Comparison of ENCODE assay signal across 9 cellular contexts in the genomic region with DNA sequence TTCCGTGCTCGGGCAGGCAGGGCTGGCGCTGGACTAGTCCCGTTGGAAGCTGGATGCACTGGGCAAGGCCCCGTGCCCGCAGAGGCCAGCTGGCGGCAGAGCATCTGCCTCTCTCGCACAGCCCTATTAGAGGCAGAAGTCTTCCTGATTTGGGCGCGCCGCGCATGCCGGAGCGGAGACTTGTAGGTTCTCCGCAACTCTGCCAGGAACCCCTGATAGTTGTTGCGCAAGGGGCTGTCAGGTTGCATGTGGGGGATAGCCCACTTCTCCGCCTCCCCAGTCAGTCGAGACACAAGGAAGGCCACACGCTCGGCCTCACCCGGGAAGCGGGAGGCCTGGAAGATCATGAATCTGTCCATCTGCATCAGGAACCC. TPM values are rescaled to one million over a fixed set of nuclear protein-coding genes. Genes with fewer than 3 reads are reported as not detected.
DNase-seq lines count a peak whose midpoint lies in the region; ATAC-seq and TF ChIP-seq lines count a peak whose summit lies in the region.
"Had no signal": no experiment of that assay in that cellular context is flagged by ENCODE, and none has a peak within 500 bp of the region (broad histone marks: within the 10 kb centered on the region; RNA-seq: fewer than 3 reads in every experiment).

No MANE protein-coding gene starts in this region.

- peaks cover 4% of the 10 kb centered on the region for H3F3A ChIP-seq in neural progenitor cell (ENCODE audit: low read depth)

- H3K4me3 ChIP-seq in colonic mucosa (peak overlapping the region; percentile 87), neural progenitor cell (peak overlapping the region; percentile 80)

- H3K9me3 Mint-ChIP-seq in neural progenitor cell, result peaks cover 25% of the 10 kb centered on the region

- H3K9ac ChIP-seq in colonic mucosa (ENCODE audit: low read depth in 2 of 2, low read length in 2 of 2), result no peak overlapping the region
- H3K9ac ChIP-seq in neural progenitor cell, result no peak overlapping the region

- H3K9me3 ChIP-seq in KOPT-K1 (ENCODE audit: insufficient read depth, low read length, poor library complexity, severe bottlenecking), result peaks cover 22% of the 10 kb centered on the region
- no peaks in the 10 kb centered on the region for H3K9me3 ChIP-seq in colonic mucosa
- H3K9me3 ChIP-seq in neural progenitor cell (ENCODE audit: low read depth), result no peaks in the 10 kb centered on the region
- H3K9me3 ChIP-seq: transverse colon had no signal

- H3K4me3 Mint-ChIP-seq in neural progenitor cell, result peak overlapping the region; percentile 86

- no peaks in the 10 kb centered on the region for H3K27me3 ChIP-seq in colonic mucosa
- no peaks in the 10 kb centered on the region for H3K27me3 ChIP-seq in neural progenitor cell
- H3K27me3 ChIP-seq: transverse colon had no signal

- TF ChIP-seq CTCF in C4-2B (conservative IDR thresholded peaks at IDR 0.05) (no peak), colonic mucosa (IDR thresholded peaks at IDR 0.05) (no peak), neural progenitor cell (IDR thresholded peaks at IDR 0.05) (no peak)

- peak overlapping the region; percentile 91 for H3K27ac ChIP-seq in C4-2B
- H3K27ac ChIP-seq in KOPT-K1 (ENCODE audit: low read depth, low read length, poor library complexity, severe bottlenecking), result peak overlapping the region; percentile 87
- no peak overlapping the region for H3K27ac ChIP-seq in colonic mucosa
- H3K27ac ChIP-seq in neural progenitor cell, result no peak overlapping the region

- H3K4me1 ChIP-seq in colonic mucosa (no peaks in the 10 kb centered on the region), neural progenitor cell (peaks cover 9% of the 10 kb centered on the region)

- peaks cover 6% of the 10 kb centered on the region for H3K4me1 Mint-ChIP-seq in neural progenitor cell

- peaks cover 32% of the 10 kb centered on the region for H3K36me3 Mint-ChIP-seq in neural progenitor cell

- no peak for ATAC-seq in HG03378 (IDR thresholded peaks at IDR 0.05; ENCODE audit: unreplicated experiment)
- ATAC-seq in HG02759 (IDR thresholded peaks at IDR 0.05; ENCODE audit: unreplicated experiment), result no peak
- ATAC-seq in GM18907 (IDR thresholded peaks at IDR 0.05; ENCODE audit: unreplicated experiment), result no peak

- H4K20me1 ChIP-seq in neural progenitor cell (ENCODE audit: low read depth), result peaks cover 8% of the 10 kb centered on the region

- no peak overlapping the region for H3K27ac Mint-ChIP-seq in neural progenitor cell

- H3K79me2 ChIP-seq in neural progenitor cell (ENCODE audit: low read depth), result peaks cover 29% of the 10 kb centered on the region

- H3K27me3 Mint-ChIP-seq in neural progenitor cell (ENCODE audit: insufficient read depth, low read depth), result peaks cover 5% of the 10 kb centered on the region

- H3K36me3 ChIP-seq in KOPT-K1 (ENCODE audit: insufficient read depth, low read length) (peaks cover 35% of the 10 kb centered on the region), colonic mucosa (no peaks in the 10 kb centered on the region), neural progenitor cell (no peaks in the 10 kb centered on the region)
- H3K36me3 ChIP-seq: transverse colon had no signal

- H2AFZ ChIP-seq in neural progenitor cell (replicated peaks), result no peak overlapping the region

- H3K4me2 ChIP-seq in neural progenitor cell, result peak overlapping the region; percentile 99

- intact Hi-C loops in colonic mucosa (cut with DNase I), result no loop called here

- DNase-seq in colonic mucosa (no peak), neural progenitor cell (ENCODE audit: low spot score) (no peak), ecto neural progenitor cell (ENCODE audit: low spot score) (no peak)

RNA-seq across cellular contexts. Expression of gene RTL6, which starts 1.2 kb away (rescaled TPM):
- total RNA-seq in colonic mucosa (10 to 100 TPM; 20.2 to 23.8 TPM), neural progenitor cell (ENCODE audit: low replicate concordance) (15.7 and 27.6 TPM in 2 replicates)

Comparison
In these comparisons a context has a peak if more than half of its experiments do, and no peak if none do; other contexts are left out.
1. H3K27ac ChIP-seq: peak in C4-2B (single experiment) and KOPT-K1 (single experiment); none in colonic mucosa (single experiment) and neural progenitor cell (single experiment).